ENCODE assay signal across 8 cellular contexts in genomic region chr21:17783816-17784598, GRCh38. TPM values are rescaled to one million over a fixed set of nuclear protein-coding genes. Genes with fewer than 3 reads are reported as not detected.
DNase-seq lines count a peak whose midpoint lies in the region; ATAC-seq and TF ChIP-seq lines count a peak whose summit lies in the region.

No MANE protein-coding gene starts in this region.

- H3K27me3 ChIP-seq in mucosa of rectum (ENCODE audit: control insufficient read depth in 2 of 2, insufficient read depth in 2 of 2, low read length in 2 of 2): no peaks in the 10 kb centered on the region
- H3K27me3 ChIP-seq in foreskin keratinocyte: no peaks in the 10 kb centered on the region

- H3K4me1 ChIP-seq in mucosa of rectum (ENCODE audit: control insufficient read depth in 2 of 2, insufficient read depth in 2 of 2, low read length in 2 of 2) (peaks cover 0 to 2% of the 10 kb centered on the region in 2 donors), foreskin keratinocyte (peaks cover 3% of the 10 kb centered on the region)

- peak overlapping the region; percentile 64 to 73 for H3K27ac ChIP-seq in mucosa of rectum (ENCODE audit: low read depth in 2 of 2, low read length in 2 of 2)
- no peak overlapping the region for H3K27ac ChIP-seq in foreskin keratinocyte

- DNase-seq in NOMO-1 treated with dmso at 0.1 percent for 144 hours (lab: John Stamatoyannopoulos, UW; ENCODE audit: unreplicated experiment) (peak; percentile 77), HCEC 1CT (no peak), 8988T (no peak), left lobe of liver (ENCODE audit: low spot score) (no peak), foreskin keratinocyte (no peak)

- H3K36me3 ChIP-seq in mucosa of rectum (ENCODE audit: control insufficient read depth in 2 of 2, insufficient read depth in 2 of 2, low read length in 2 of 2): peaks cover 7 to 10% of the 10 kb centered on the region in 2 donors

- peak overlapping the region in 1 of 2 donors; percentile 15 for H3K9ac ChIP-seq in mucosa of rectum (ENCODE audit: low read depth in 1 of 2, low read length in 2 of 2)

- H3K4me3 ChIP-seq in mucosa of rectum (ENCODE audit: low read length in 2 of 2): peak overlapping the region in 1 of 2 donors; percentile 16

- H3K9me3 ChIP-seq in mucosa of rectum (ENCODE audit: control insufficient read depth in 2 of 2, low read length in 2 of 2): no peaks in the 10 kb centered on the region

- ATAC-seq in GM18870 (IDR thresholded peaks at IDR 0.05; ENCODE audit: unreplicated experiment): peak; percentile 48
- peak; percentile 50 for ATAC-seq in HG02678 (IDR thresholded peaks at IDR 0.05; ENCODE audit: unreplicated experiment)
- no peak for ATAC-seq in left lobe of liver
- no peak for ATAC-seq in foreskin keratinocyte

- TF ChIP-seq CTCF in foreskin keratinocyte (conservative IDR thresholded peaks at IDR 0.05): no peak

RNA-seq across cellular contexts. Expression of gene C21orf91, which starts 35.1 kb away (rescaled TPM):
- total RNA-seq in left lobe of liver: 4.7 TPM
- 12.8 and 17.8 TPM in 2 replicates for total RNA-seq in foreskin keratinocyte
- polyA plus RNA-seq in foreskin keratinocyte: 5.2 and 6.4 TPM in 2 replicates

Comparison
In these comparisons a context has a peak if more than half of its experiments do, and no peak if none do; other contexts are left out.
1. ATAC-seq: peak in GM18870 (single experiment) and HG02678 (single experiment); none in left lobe of liver (single experiment) and foreskin keratinocyte (single experiment).